Comparison of ENCODE assay signal across 20 cellular contexts in the genomic region with DNA sequence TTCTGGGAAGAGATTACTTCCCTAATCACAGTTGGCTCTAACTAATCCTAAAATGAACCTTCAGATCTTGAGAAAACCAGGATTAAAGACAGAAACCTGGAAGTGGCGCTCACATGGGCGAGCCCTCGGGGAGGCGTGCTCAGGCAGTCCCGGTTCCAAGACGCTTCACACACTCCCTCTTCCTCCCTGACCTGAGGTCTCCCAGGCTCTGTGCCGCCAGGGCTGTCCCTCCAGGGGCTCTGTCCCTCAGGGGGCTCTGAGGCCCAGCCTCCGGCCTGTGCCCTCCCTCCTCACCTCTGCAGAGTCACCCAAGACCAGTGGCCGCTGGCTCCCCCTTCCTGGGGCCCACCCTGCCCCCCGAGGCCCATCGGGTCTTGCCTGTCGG. TPM values are rescaled to one million over a fixed set of nuclear protein-coding genes. Genes with fewer than 3 reads are reported as not detected.
DNase-seq lines count a peak whose midpoint lies in the region; ATAC-seq, FAIRE-seq and TF ChIP-seq lines count a peak whose summit lies in the region.
"Had no signal": no experiment of that assay in that cellular context is flagged by ENCODE, and none has a peak within 500 bp of the region (broad histone marks: within the 10 kb centered on the region; RNA-seq: fewer than 3 reads in every experiment).

No MANE protein-coding gene starts in this region.

- in situ Hi-C loops in ACHN (cut with HindIII; ENCODE audit: low pct_ligation_motif_present, low pct_unique_long_range_greater_than_20kb, low sequenced_read_pairs), result no loop called here

- CTCF ChIA-PET in RWPE1 (lab: Yijun Ruan, JAX), result interaction anchor here (1.1 kb wide), 1 partner anchor 68 kb away, joined by 3 read pairs; no protein-coding TSS in a partner anchor

- DNase-seq in D721Med (ENCODE audit: insufficient read length, low spot score), result peak; percentile 57
- DNase-seq in RWPE1 (ENCODE audit: low spot score), result no peak
- DNase-seq in ACHN, result no peak
- no peak for DNase-seq in H54 (ENCODE audit: insufficient read length, low spot score)
- DNase-seq: CD4-positive, alpha-beta memory T cell; GOT3; MM.1S; NCI-H1092; NCI-H1436; NCI-H187 treated with DMSO at 0.1 percent for 48 hours; NCI-H2227 treated with DMSO at 0.1 percent for 48 hours; NCI-H510A treated with DMSO at 0.1 percent for 48 hours; NCI-H748 treated with DMSO at 0.1 percent for 48 hours; NK-92 treated with Interleukin-12 subunit alpha and Interleukin-12 subunit beta, amount 100 ng/mL, for 24 hours had no signal

- TF ChIP-seq POLR2A in H54 (IDR thresholded peaks at IDR 0.05; ENCODE audit: low read depth, low read length), result no peak

- no peaks in the 10 kb centered on the region for H3K4me1 Mint-ChIP-seq in stimulated activated memory B cell treated with anti-CD40 and anti-IgM and Interleukin-4, amounts not matched to agents 10 μg/mL and 1 μg/mL and 100 μg/mL, for 72 hours
- H3K4me1 Mint-ChIP-seq: CD4-positive, alpha-beta memory T cell had no signal

- FAIRE-seq in D721Med (lab: Jason Lieb, UNC) (no peak), H54 (lab: Jason Lieb, UNC) (no peak)
- FAIRE-seq: G401.6, GM12892 had no signal

- TF ChIP-seq CTCF in D721Med (IDR thresholded peaks at IDR 0.05; ENCODE audit: insufficient read depth, missing control alignments), result no peak
- no peak for TF ChIP-seq CTCF in RWPE1 (conservative IDR thresholded peaks at IDR 0.05; ENCODE audit: low read depth)

- ATAC-seq in esophagus mucosa (peak; percentile 68), HG03520 (IDR thresholded peaks at IDR 0.05; ENCODE audit: unreplicated experiment) (no peak)
- ATAC-seq in stimulated activated memory B cell treated with anti-CD40 and anti-IgM and Interleukin-4, amounts not matched to agents 10 μg/mL and 1 μg/mL and 100 μg/mL, for 72 hours, result peak; percentile 3

- H3K36me3 Mint-ChIP-seq in stimulated activated memory B cell treated with anti-CD40 and anti-IgM and Interleukin-4, amounts not matched to agents 10 μg/mL and 1 μg/mL and 100 μg/mL, for 72 hours, result peaks cover 11% of the 10 kb centered on the region
- H3K36me3 Mint-ChIP-seq: CD4-positive, alpha-beta memory T cell had no signal

- no peak overlapping the region for H3K27ac Mint-ChIP-seq in stimulated activated memory B cell treated with anti-CD40 and anti-IgM and Interleukin-4, amounts not matched to agents 10 μg/mL and 1 μg/mL and 100 μg/mL, for 72 hours
- H3K27ac Mint-ChIP-seq: CD4-positive, alpha-beta memory T cell had no signal

- no peak overlapping the region for H3K4me3 Mint-ChIP-seq in stimulated activated memory B cell treated with anti-CD40 and anti-IgM and Interleukin-4, amounts not matched to agents 10 μg/mL and 1 μg/mL and 100 μg/mL, for 72 hours
- H3K4me3 Mint-ChIP-seq: CD4-positive, alpha-beta memory T cell had no signal

- peak overlapping the region; percentile 88 for H3K27ac ChIP-seq in RWPE1
- H3K27ac ChIP-seq: SJSA1 had no signal

- POLR2A ChIA-PET in RWPE1 (lab: Yijun Ruan, JAX; ENCODE audit: low non-redundant PET), result no interaction called here

- peaks cover 65% of the 10 kb centered on the region for H3K27me3 Mint-ChIP-seq in stimulated activated memory B cell treated with anti-CD40 and anti-IgM and Interleukin-4, amounts not matched to agents 10 μg/mL and 1 μg/mL and 100 μg/mL, for 72 hours

- H3K9me3 Mint-ChIP-seq in stimulated activated memory B cell treated with anti-CD40 and anti-IgM and Interleukin-4, amounts not matched to agents 10 μg/mL and 1 μg/mL and 100 μg/mL, for 72 hours, result peaks cover 11% of the 10 kb centered on the region

RNA-seq across cellular contexts. Expression of a gene that starts 10.2 kb away (rescaled TPM):
- total RNA-seq in esophagus mucosa, result 1.6 TPM
